ENCODE assay signal across 12 cellular contexts in the genomic region with DNA sequence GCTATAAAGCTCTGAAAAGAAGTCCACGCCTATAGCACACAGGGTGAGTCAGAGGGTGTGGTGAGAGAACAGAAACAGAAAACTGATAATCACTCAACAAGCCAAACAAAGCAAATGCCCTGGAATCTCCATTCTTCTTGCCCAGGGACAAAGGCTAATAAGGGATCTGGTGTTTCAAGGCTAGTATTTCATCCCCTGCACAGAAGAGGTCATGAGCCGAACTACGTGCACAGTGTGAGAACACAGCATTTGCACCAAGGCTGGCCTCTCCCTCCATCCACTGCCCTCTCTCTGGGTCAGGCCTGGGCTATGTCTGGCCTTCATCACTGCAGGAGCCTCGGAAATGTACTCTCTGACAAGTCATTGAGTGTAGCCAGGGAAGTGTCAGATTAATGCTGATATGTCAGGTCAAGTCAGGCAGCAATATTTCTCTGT. TPM values are rescaled to one million over a fixed set of nuclear protein-coding genes. Genes with fewer than 3 reads are reported as not detected.
DNase-seq lines count a peak whose midpoint lies in the region; ATAC-seq, FAIRE-seq and TF ChIP-seq lines count a peak whose summit lies in the region.
"Had no signal": no experiment of that assay in that cellular context is flagged by ENCODE, and none has a peak within 500 bp of the region (broad histone marks: within the 10 kb centered on the region; RNA-seq: fewer than 3 reads in every experiment).

No MANE protein-coding gene starts in this region.

- H3K9me3 Mint-ChIP-seq in progenitor cell of endocrine pancreas (ENCODE audit: low read depth) = no peaks in the 10 kb centered on the region
- H3K9me3 Mint-ChIP-seq in glutamatergic neuron (ENCODE audit: unreplicated experiment) = no peaks in the 10 kb centered on the region

- no peak overlapping the region for H3K4me3 Mint-ChIP-seq in progenitor cell of endocrine pancreas (ENCODE audit: low read depth)
- no peak overlapping the region for H3K4me3 Mint-ChIP-seq in glutamatergic neuron (ENCODE audit: unreplicated experiment)
- H3K4me3 Mint-ChIP-seq: activated T-cell treated with anti-CD3 and anti-CD28 coated beads, Interleukin-2, amount 50 U/mL, for 4 hours had no signal

- TF ChIP-seq CTCF in RWPE2 (IDR thresholded peaks at IDR 0.05; ENCODE audit: poor library complexity, severe bottlenecking) (no peak), progenitor cell of endocrine pancreas (IDR thresholded peaks at IDR 0.05; ENCODE audit: unreplicated experiment) (no peak), glutamatergic neuron (IDR thresholded peaks at IDR 0.05; ENCODE audit: partially characterized antibody, unreplicated experiment) (no peak)

- H3K36me3 Mint-ChIP-seq in progenitor cell of endocrine pancreas (ENCODE audit: insufficient read depth) = no peaks in the 10 kb centered on the region
- no peaks in the 10 kb centered on the region for H3K36me3 Mint-ChIP-seq in glutamatergic neuron (ENCODE audit: unreplicated experiment)

- peak overlapping the region; percentile 57 for H3K27ac ChIP-seq in RWPE2 (ENCODE audit: poor library complexity, severe bottlenecking)

- no peaks in the 10 kb centered on the region for H3K27me3 ChIP-seq in RWPE2 (ENCODE audit: insufficient read depth, poor library complexity, severe bottlenecking)

- no peak for TF ChIP-seq POLR2A in H54 (IDR thresholded peaks at IDR 0.05; ENCODE audit: low read depth, low read length)

- H3K27ac Mint-ChIP-seq in progenitor cell of endocrine pancreas (peak overlapping the region; percentile 91), glutamatergic neuron (ENCODE audit: unreplicated experiment) (no peak overlapping the region)

- no peak overlapping the region for H3K4me3 ChIP-seq in RWPE2 (ENCODE audit: severe bottlenecking)

- no peaks in the 10 kb centered on the region for H3K36me3 ChIP-seq in RWPE2 (ENCODE audit: low read depth)

- peak; percentile 86 for FAIRE-seq in H54 (lab: Jason Lieb, UNC)

- DNase-seq in H54 (ENCODE audit: insufficient read length, low spot score) = peak; percentile 64
- no peak for DNase-seq in RWPE2 (ENCODE audit: low spot score)
- DNase-seq in fibroblast of gingiva (ENCODE audit: low read depth) = peak; percentile 74
- DNase-seq in progenitor cell of endocrine pancreas (ENCODE audit: low spot score, unreplicated experiment) = no peak
- DNase-seq in glutamatergic neuron = no peak
- DNase-seq: activated T-cell treated with anti-CD3 and anti-CD28 coated beads, Interleukin-2, amount 50 U/mL, for 4 hours; DND-41; NCI-H1105 had no signal

- H3K27me3 Mint-ChIP-seq in progenitor cell of endocrine pancreas (no peaks in the 10 kb centered on the region), glutamatergic neuron (ENCODE audit: unreplicated experiment) (no peaks in the 10 kb centered on the region)

- H3K9me3 ChIP-seq in RWPE2 (ENCODE audit: severe bottlenecking) = peaks cover 3% of the 10 kb centered on the region

- H3K4me1 Mint-ChIP-seq in progenitor cell of endocrine pancreas (ENCODE audit: low read depth) (peaks cover 34% of the 10 kb centered on the region), glutamatergic neuron (ENCODE audit: low read depth, unreplicated experiment) (no peaks in the 10 kb centered on the region)

- H3K4me1 ChIP-seq in RWPE2 (ENCODE audit: insufficient read depth, poor library complexity, severe bottlenecking) = peaks cover 30% of the 10 kb centered on the region

- ATAC-seq in RWPE2 (ENCODE audit: low read depth) (peak; percentile 85), GM19035 (IDR thresholded peaks at IDR 0.05; ENCODE audit: unreplicated experiment) (no peak), HG03460 (IDR thresholded peaks at IDR 0.05; ENCODE audit: unreplicated experiment) (no peak), HG02840 (IDR thresholded peaks at IDR 0.05; ENCODE audit: low FRiP score, unreplicated experiment) (no peak)
- ATAC-seq: activated T-cell treated with anti-CD3 and anti-CD28 coated beads, Interleukin-2, amount 50 U/mL, for 4 hours had no signal

RNA-seq across cellular contexts. Expression of a gene that starts 42.7 kb away (rescaled TPM):
- total RNA-seq in progenitor cell of endocrine pancreas = 13.0 and 16.0 TPM in 2 replicates
- total RNA-seq in glutamatergic neuron (ENCODE audit: unreplicated experiment) = not detected
- total RNA-seq: mononuclear cell had no signal

Comparison
In these comparisons a context has a peak if more than half of its experiments do, and no peak if none do; other contexts are left out.
1. DNase-seq: peak in H54 (single experiment) and fibroblast of gingiva (single experiment); none in RWPE2 (single experiment), progenitor cell of endocrine pancreas (single experiment) and glutamatergic neuron (single experiment).
2. RNA of a gene that starts 42.7 kb away (total RNA-seq): 13.0 to 16.0 TPM in progenitor cell of endocrine pancreas; not detected in glutamatergic neuron (single experiment); every median in the first group is over 10 times any median in the second.